ENCODE assay signal across 16 cellular contexts in the genomic region with DNA sequence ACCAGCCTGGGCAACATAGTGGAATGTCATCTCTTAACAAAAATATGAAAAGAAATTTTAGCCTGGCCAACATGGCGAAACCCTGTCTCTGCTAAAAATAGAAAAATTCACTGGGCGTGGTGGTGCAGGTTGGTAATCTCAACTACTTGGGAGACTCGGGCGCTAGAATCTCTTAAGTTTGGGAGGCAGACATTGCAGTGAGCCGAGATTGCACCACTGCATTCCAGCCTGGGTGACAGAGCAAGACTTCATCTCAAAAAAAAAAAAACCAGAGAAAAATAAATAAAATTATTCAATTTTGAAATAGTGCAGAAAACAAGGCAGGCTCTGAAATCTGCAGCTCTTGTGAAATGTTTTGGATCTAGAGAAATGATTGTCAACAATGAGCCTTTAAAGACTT.
A peak's percentile ranks its signal among the peaks of the same experiment; 100 is the strongest.
DNase-seq lines count a peak whose midpoint lies in the region; ATAC-seq and TF ChIP-seq lines count a peak whose summit lies in the region.
"Had no signal": no experiment of that assay in that cellular context is flagged by ENCODE, and none has a peak within 500 bp of the region (broad histone marks: within the 10 kb centered on the region; RNA-seq: fewer than 3 reads in every experiment).

No MANE protein-coding gene starts in this region.

- whole genome bisulfite sequencing in GM23248 (ENCODE audit: low coverage in 1 of 2, low lambda C conversion rate in 2 of 2, missing lambda C conversion rate in 2 of 2), 2 experiments: 61 to 68% methylated on average over 3 to 5 of the region's 5 CpGs

- no peak overlapping the region for H3K4me3 Mint-ChIP-seq in CD4-positive, alpha-beta T cell
- no peak overlapping the region for H3K4me3 Mint-ChIP-seq in activated T-cell treated with anti-CD3 and anti-CD28 coated beads, Interleukin-2, amount 50 U/mL, for 24 hours
- H3K4me3 Mint-ChIP-seq: CD4-positive, alpha-beta memory T cell had no signal

- ATAC-seq in CD4-positive, alpha-beta T cell (ENCODE audit: poor library complexity): no peak
- ATAC-seq: HepG2 had no signal

- H3K27me3 Mint-ChIP-seq in CD4-positive, alpha-beta T cell: no peaks in the 10 kb centered on the region
- no peaks in the 10 kb centered on the region for H3K27me3 Mint-ChIP-seq in activated T-cell treated with anti-CD3 and anti-CD28 coated beads, Interleukin-2, amount 50 U/mL, for 24 hours
- H3K27me3 Mint-ChIP-seq: CD4-positive, alpha-beta memory T cell had no signal

- no peak overlapping the region for H2AFZ ChIP-seq in GM23248

- H3K4me1 ChIP-seq in GM23248 (ENCODE audit: insufficient read depth): peaks cover 14% of the 10 kb centered on the region
- H3K4me1 ChIP-seq: HAP-1 had no signal

- H3K27ac Mint-ChIP-seq in CD4-positive, alpha-beta T cell: peak overlapping the region; percentile 53
- no peak overlapping the region for H3K27ac Mint-ChIP-seq in activated T-cell treated with anti-CD3 and anti-CD28 coated beads, Interleukin-2, amount 50 U/mL, for 24 hours

- peaks cover 88% of the 10 kb centered on the region for H3K79me2 ChIP-seq in GM23248 (ENCODE audit: insufficient read depth)

- H3K9ac ChIP-seq in GM23248: no peak overlapping the region

- no peak overlapping the region for H3K4me3 ChIP-seq in GM23248
- no peak overlapping the region for H3K4me3 ChIP-seq in choroid plexus epithelial cell (ENCODE audit: low read depth, low read length)
- H3K4me3 ChIP-seq in fibroblast of villous mesenchyme (ENCODE audit: low read depth, low read length): no peak overlapping the region
- H3K4me3 ChIP-seq: HAP-1 had no signal

- no peak for TF ChIP-seq CTCF in CD4-positive, alpha-beta T cell (IDR thresholded peaks at IDR 0.05)
- TF ChIP-seq CTCF in choroid plexus epithelial cell (conservative IDR thresholded peaks at IDR 0.05; ENCODE audit: low read depth, low read length) (no peak), fibroblast of villous mesenchyme (IDR thresholded peaks at IDR 0.05; ENCODE audit: insufficient read depth, low read depth, low read length) (no peak)

- in situ Hi-C loops in GM23248 (cut with MboI): no loop called here

- no peak for DNase-seq in CD4-positive, alpha-beta T cell
- DNase-seq in GM23248: peak; percentile 36
- DNase-seq in choroid plexus epithelial cell (ENCODE audit: low read depth): peak; percentile 33
- DNase-seq in fibroblast of villous mesenchyme (ENCODE audit: low read depth): peak; percentile 2
- DNase-seq in cerebellar cortex (ENCODE audit: low spot score): no peak
- no peak for DNase-seq in DMS53 treated with DMSO at 0.1 percent for 48 hours (lab: John Stamatoyannopoulos, UW; ENCODE audit: unreplicated experiment)
- no peak for DNase-seq in activated T-cell treated with anti-CD3 and anti-CD28 coated beads, Interleukin-2, amount 50 U/mL, for 24 hours
- no peak for DNase-seq in HuH-7 (ENCODE audit: low spot score)
- DNase-seq: ACHN; AML-193; CD4-positive, alpha-beta memory T cell; DMS153; DND-41 had no signal

- no peaks in the 10 kb centered on the region for H4K20me1 ChIP-seq in GM23248 (ENCODE audit: insufficient read depth)

- intact Hi-C loops in CD4-positive, alpha-beta T cell (cut with DNase I, micrococcal nuclease): no loop called here

- H3K9me3 Mint-ChIP-seq in CD4-positive, alpha-beta T cell: no peaks in the 10 kb centered on the region
- H3K9me3 Mint-ChIP-seq in activated T-cell treated with anti-CD3 and anti-CD28 coated beads, Interleukin-2, amount 50 U/mL, for 24 hours: no peaks in the 10 kb centered on the region
- H3K9me3 Mint-ChIP-seq: CD4-positive, alpha-beta memory T cell had no signal

- H3K4me1 Mint-ChIP-seq in CD4-positive, alpha-beta T cell (ENCODE audit: low read depth): peaks cover 45% of the 10 kb centered on the region
- H3K4me1 Mint-ChIP-seq in activated T-cell treated with anti-CD3 and anti-CD28 coated beads, Interleukin-2, amount 50 U/mL, for 24 hours (ENCODE audit: low read depth): no peaks in the 10 kb centered on the region

- no peaks in the 10 kb centered on the region for H3K9me2 ChIP-seq in GM23248 (ENCODE audit: insufficient read depth)

- H3K36me3 ChIP-seq in GM23248 (ENCODE audit: low read depth): no peaks in the 10 kb centered on the region
- H3K36me3 ChIP-seq: HAP-1 had no signal

- no peaks in the 10 kb centered on the region for H3K9me3 ChIP-seq in CD4-positive, alpha-beta T cell (ENCODE audit: control insufficient read depth, low read length)
- H3K9me3 ChIP-seq in GM23248 (ENCODE audit: low read depth): no peaks in the 10 kb centered on the region
- H3K9me3 ChIP-seq: HAP-1 had no signal

- H3K36me3 Mint-ChIP-seq in CD4-positive, alpha-beta T cell (ENCODE audit: low read depth): peaks cover 70% of the 10 kb centered on the region
- H3K36me3 Mint-ChIP-seq in activated T-cell treated with anti-CD3 and anti-CD28 coated beads, Interleukin-2, amount 50 U/mL, for 24 hours (ENCODE audit: low read depth): no peaks in the 10 kb centered on the region

- CTCF ChIA-PET in CD4-positive, alpha-beta T cell (lab: Charles Lee): no interaction called here

- no peak overlapping the region for H3K27ac ChIP-seq in CD4-positive, alpha-beta T cell (ENCODE audit: low read depth, low read length)
- H3K27ac ChIP-seq in GM23248: peak overlapping the region; percentile 21; the same call in 1 of the 2 replicates
- H3K27ac ChIP-seq: C4-2B had no signal

- POLR2A ChIA-PET in CD4-positive, alpha-beta T cell (lab: Charles Lee): interaction anchor here (1.5 kb wide), 1 partner anchor 35 kb away, joined by 3 read pairs; no protein-coding TSS in a partner anchor

- H3F3A ChIP-seq in GM23248 (ENCODE audit: insufficient read depth): peaks cover 8% of the 10 kb centered on the region; the same call in 1 of the 2 replicates

- H3K27me3 ChIP-seq in CD4-positive, alpha-beta T cell (ENCODE audit: control insufficient read depth, insufficient read depth, low read length): no peaks in the 10 kb centered on the region
- no peaks in the 10 kb centered on the region for H3K27me3 ChIP-seq in GM23248 (replicated peaks; ENCODE audit: insufficient read depth)

- no peak overlapping the region for H3K4me2 ChIP-seq in GM23248 (ENCODE audit: unreplicated experiment)

Comparison
In these comparisons a context has a peak if more than half of its experiments do, and no peak if none do; other contexts are left out.
1. DNase-seq: peak in GM23248 (single experiment), choroid plexus epithelial cell (single experiment) and fibroblast of villous mesenchyme (single experiment); none in CD4-positive, alpha-beta T cell (0 of 10), cerebellar cortex (single experiment), DMS53 treated with DMSO at 0.1 percent for 48 hours (single experiment), activated T-cell treated with anti-CD3 and anti-CD28 coated beads, Interleukin-2, amount 50 U/mL, for 24 hours (single experiment) and HuH-7 (single experiment).